10 cellular contexts compared by ENCODE assay signal in the genomic region with DNA sequence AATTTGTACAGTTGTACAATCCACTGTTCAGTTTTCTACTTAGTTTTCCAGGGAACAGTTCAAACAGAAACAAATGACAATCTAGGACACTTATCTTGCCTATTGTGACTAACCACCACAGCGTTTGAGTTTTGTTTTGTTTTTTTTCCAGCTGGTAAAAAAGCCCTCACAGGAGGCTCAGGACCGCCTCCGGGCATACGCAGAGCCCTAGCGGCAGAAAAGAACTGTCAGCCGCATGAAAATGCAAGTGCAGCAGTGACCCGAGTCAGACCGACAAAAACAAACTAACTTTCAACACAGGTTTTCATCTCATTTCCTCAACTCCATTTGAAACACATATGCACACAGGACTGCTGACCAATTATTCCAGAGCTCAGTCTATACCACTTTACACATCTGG.
DNase-seq lines count a peak whose midpoint lies in the region; ATAC-seq and TF ChIP-seq lines count a peak whose summit lies in the region.
"Had no signal": no experiment of that assay in that cellular context is flagged by ENCODE, and none has a peak within 500 bp of the region (broad histone marks: within the 10 kb centered on the region; RNA-seq: fewer than 3 reads in every experiment).

No MANE protein-coding gene starts in this region.

- ATAC-seq in HG02610 (IDR thresholded peaks at IDR 0.05; ENCODE audit: unreplicated experiment) = peak; percentile 46
- ATAC-seq: naive thymus-derived CD8-positive, alpha-beta T cell had no signal

- in situ Hi-C loops in GM13977 (cut with MboI; ENCODE audit: low pct_unique_long_range_greater_than_20kb, low sequenced_read_pairs, unreplicated experiment) = loop anchor here (25.0 kb wide), 1 partner anchor 405 kb away; no protein-coding TSS in a partner anchor

- no peak overlapping the region for H3K27ac ChIP-seq in fibroblast of lung (ENCODE audit: insufficient read depth, low read length)

- H3K79me2 ChIP-seq in fibroblast of lung (ENCODE audit: control insufficient read depth, insufficient read depth, low read length) = no peaks in the 10 kb centered on the region

- DNase-seq in NT2/D1 (ENCODE audit: low read depth, low spot score) (peak; percentile 30), fibroblast of lung (ENCODE audit: low read depth in 2 of 2) (peak; percentile 25 to 47), retina (peak; percentile 17), NCI-H1105 treated with DMSO at 0.1 percent for 48 hours (lab: John Stamatoyannopoulos, UW) (no peak), NCI-H2081 (lab: John Stamatoyannopoulos, UW) (no peak), GM13977 (ENCODE audit: low spot score) (no peak)
- DNase-seq: kidney; naive thymus-derived CD8-positive, alpha-beta T cell; stimulated activated naive CD4-positive, alpha-beta T cell had no signal

- H3K27me3 ChIP-seq in NT2/D1 (ENCODE audit: insufficient read depth, insufficient read length) (peaks cover 10% of the 10 kb centered on the region), fibroblast of lung (ENCODE audit: control insufficient read depth, insufficient read depth, low read length) (no peaks in the 10 kb centered on the region)

- peaks cover 5% of the 10 kb centered on the region for H3K4me1 ChIP-seq in NT2/D1 (ENCODE audit: insufficient read depth, insufficient read length)
- H3K4me1 ChIP-seq in fibroblast of lung (ENCODE audit: control insufficient read depth, extremely low read depth, insufficient read depth, low read length) = no peaks in the 10 kb centered on the region

- H3K36me3 ChIP-seq in NT2/D1 (ENCODE audit: insufficient read depth, insufficient read length, low read length) = no peaks in the 10 kb centered on the region
- no peaks in the 10 kb centered on the region for H3K36me3 ChIP-seq in fibroblast of lung (ENCODE audit: control insufficient read depth, insufficient read depth, low read length)

- peak overlapping the region; percentile 23 for H3K4me2 ChIP-seq in fibroblast of lung (ENCODE audit: extremely low read depth, insufficient read depth, low read length)

- TF ChIP-seq CTCF in fibroblast of lung (conservative IDR thresholded peaks at IDR 0.05 in 1 of 2, IDR thresholded peaks at IDR 0.05 in 1 of 2; ENCODE audit: low read depth in 1 of 2, low read length in 2 of 2) (peak; percentile 27 to 55), GM13977 (IDR thresholded peaks at IDR 0.05; ENCODE audit: extremely low read depth, insufficient read depth, missing control alignments) (no peak)

- H3K4me3 ChIP-seq in NT2/D1 (ENCODE audit: insufficient read length, low read depth) (no peak overlapping the region), fibroblast of lung (replicated peaks in 1 of 4; ENCODE audit: control extremely low read depth in 1 of 4, insufficient read depth in 1 of 4, low read depth in 3 of 4, low read length in 4 of 4) (no peak overlapping the region)

- H4K20me1 ChIP-seq in fibroblast of lung (ENCODE audit: control insufficient read depth, extremely low read depth, insufficient read depth, low read length) = no peaks in the 10 kb centered on the region

- H3K9me3 ChIP-seq in NT2/D1 (ENCODE audit: insufficient read depth, low read length) (no peaks in the 10 kb centered on the region), fibroblast of lung (ENCODE audit: control insufficient read depth, insufficient read depth, low read depth, low read length) (no peaks in the 10 kb centered on the region)

- H3K9ac ChIP-seq in NT2/D1 (ENCODE audit: insufficient read length, low read depth) = no peak overlapping the region
- no peak overlapping the region for H3K9ac ChIP-seq in fibroblast of lung (ENCODE audit: insufficient read depth, low read length)

- H2AFZ ChIP-seq in fibroblast of lung (ENCODE audit: low read length) = no peak overlapping the region

Comparison
In these comparisons a context has a peak if more than half of its experiments do, and no peak if none do; other contexts are left out.
1. DNase-seq: peak in NT2/D1 (single experiment), fibroblast of lung (2 of 2) and retina (single experiment); none in NCI-H1105 treated with DMSO at 0.1 percent for 48 hours (single experiment), NCI-H2081 (0 of 2) and GM13977 (single experiment).